1 cellular context compared by ENCODE assay signal in genomic region chr17:80416260-80416939, GRCh38.
TF ChIP-seq lines count a peak whose summit lies in the region.

No MANE protein-coding gene starts in this region.

TF ChIP-seq in H1, 55 proteins besides CTCF, POLR2A, EP300 and RAD21:
- TF ChIP-seq CEBPB (IDR thresholded peaks at IDR 0.05; ENCODE audit: low read depth, low read length): no peak
- TF ChIP-seq SIN3A (conservative IDR thresholded peaks at IDR 0.05 in 1 of 2, IDR thresholded peaks at IDR 0.05 in 1 of 2; ENCODE audit: low read depth in 1 of 2, low read length in 2 of 2): no peak
- TF ChIP-seq TCF12 (IDR thresholded peaks at IDR 0.05; ENCODE audit: low read depth, low read length): no peak
- no peak for TF ChIP-seq ATF2 (IDR thresholded peaks at IDR 0.05; ENCODE audit: low read length)
- no peak for TF ChIP-seq SIRT6 (IDR thresholded peaks at IDR 0.05; ENCODE audit: low read length)
- TF ChIP-seq KDM4A (IDR thresholded peaks at IDR 0.05; ENCODE audit: low read depth, low read length, severe bottlenecking): no peak
- TF ChIP-seq GTF2F1 (IDR thresholded peaks at IDR 0.05; ENCODE audit: borderline replicate concordance, low read depth, low read length): no peak
- no peak for TF ChIP-seq E2F6 (IDR thresholded peaks at IDR 0.05)
- no peak for TF ChIP-seq FOSL1 (IDR thresholded peaks at IDR 0.05; ENCODE audit: insufficient read depth, low read depth, low read length)
- TF ChIP-seq GABPA (IDR thresholded peaks at IDR 0.05; ENCODE audit: borderline replicate concordance, insufficient read depth, low read length): no peak
- TF ChIP-seq TAF7 (optimal IDR thresholded peaks at IDR 0.05; ENCODE audit: borderline replicate concordance, low read depth, low read length): no peak
- no peak for TF ChIP-seq SUZ12 (IDR thresholded peaks at IDR 0.05; ENCODE audit: low read length)
